15 cellular contexts compared by ENCODE assay signal in the genomic region with DNA sequence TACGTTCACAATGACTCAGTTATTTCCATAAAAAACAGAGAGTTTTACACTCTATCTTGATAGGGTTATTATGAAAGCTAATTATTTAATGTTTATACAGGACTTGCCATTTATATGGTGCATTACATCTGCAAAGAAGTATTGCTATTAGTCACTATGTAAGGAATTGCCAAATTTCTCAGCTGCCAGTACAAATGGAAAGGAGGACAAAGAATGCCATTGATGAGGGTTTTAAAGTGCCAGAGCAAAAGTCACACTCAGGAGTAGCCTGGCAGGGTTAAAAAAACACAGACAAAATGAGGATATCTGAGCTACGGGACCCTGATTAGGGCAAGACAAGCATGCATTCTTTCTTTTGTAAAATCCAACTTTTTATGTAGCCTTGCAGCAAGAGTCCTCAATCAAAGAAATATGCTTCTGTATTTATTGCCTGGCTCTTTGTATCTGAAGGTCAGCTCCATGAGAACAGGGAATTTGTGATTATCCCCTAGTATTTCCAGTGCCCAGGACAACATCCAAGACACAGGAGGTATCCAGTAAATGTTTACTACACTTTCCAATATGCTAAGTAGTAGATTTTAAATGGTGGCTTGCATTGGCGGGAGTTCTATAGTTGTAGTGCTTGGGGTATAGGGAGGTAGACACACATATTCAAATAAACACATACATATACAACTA.
DNase-seq lines count a peak whose midpoint lies in the region; ATAC-seq and TF ChIP-seq lines count a peak whose summit lies in the region.
"Had no signal": no experiment of that assay in that cellular context is flagged by ENCODE, and none has a peak within 500 bp of the region (broad histone marks: within the 10 kb centered on the region; RNA-seq: fewer than 3 reads in every experiment).

No MANE protein-coding gene starts in this region.

- ATAC-seq in HG02588 (IDR thresholded peaks at IDR 0.05; ENCODE audit: unreplicated experiment) = no peak

- H3K36me3 ChIP-seq in mesendoderm (ENCODE audit: control insufficient read depth, insufficient read depth, low read length) (no peaks in the 10 kb centered on the region), WERI-Rb-1 (peaks cover 4% of the 10 kb centered on the region; the same call in 1 of the 2 replicates)
- H3K36me3 ChIP-seq: heart right ventricle, transverse colon had no signal

- H3K18ac ChIP-seq in mesendoderm (ENCODE audit: low read length) = no peak overlapping the region

- H2AK5ac ChIP-seq in mesendoderm (ENCODE audit: low read length) = no peak overlapping the region

- no peaks in the 10 kb centered on the region for H3K79me1 ChIP-seq in mesendoderm (ENCODE audit: low read length)

- no peaks in the 10 kb centered on the region for H3K4me1 ChIP-seq in mesendoderm (ENCODE audit: control insufficient read depth, low read depth, low read length)
- H3K4me1 ChIP-seq: heart right ventricle, transverse colon had no signal

- H2BK120ac ChIP-seq in mesendoderm (ENCODE audit: low read depth, low read length) = no peak overlapping the region

- DNase-seq in AG09319 (ENCODE audit: extremely low read depth, low read depth) (peak; percentile 8), M059J (ENCODE audit: low read depth) (peak; percentile 47), dorsolateral prefrontal cortex (no peak), mesendoderm (peak; percentile 37), NCI-H345 (lab: John Stamatoyannopoulos, UW) (no peak), WERI-Rb-1 (no peak), KBM-7 (no peak)
- DNase-seq: activated B cell treated with CpG ODN at 0.5 μM for 24 hours; activated T-cell treated with anti-CD3 and anti-CD28 coated beads, Interleukin-2, amount 50 U/mL, for 24 hours; CD4-positive, alpha-beta T cell; H9; heart right ventricle; NCI-H2171 treated with DMSO at 0.1 percent for 48 hours; transverse colon had no signal

- intact Hi-C loops in dorsolateral prefrontal cortex (cut with DNase I) = loop anchor here in 1 of 2 donors (10.0 kb wide), 2 partner anchors 131 to 261 kb away; no protein-coding TSS in a partner anchor

- H3K27ac ChIP-seq in dorsolateral prefrontal cortex (peak overlapping the region in 58 of 59 donors; percentile 48 to 96 (median 86)), mesendoderm (ENCODE audit: low read depth, low read length) (no peak overlapping the region), WERI-Rb-1 (no peak overlapping the region)
- H3K27ac ChIP-seq: heart right ventricle, transverse colon had no signal

- no peak overlapping the region for H3K4ac ChIP-seq in mesendoderm (ENCODE audit: low read depth, low read length)

- H3K27me3 ChIP-seq in dorsolateral prefrontal cortex (no peaks in the 10 kb centered on the region), mesendoderm (ENCODE audit: insufficient read depth, low read length, poor library complexity) (no peaks in the 10 kb centered on the region), WERI-Rb-1 (ENCODE audit: insufficient read depth, low read depth, severe bottlenecking) (no peaks in the 10 kb centered on the region)
- H3K27me3 ChIP-seq: heart right ventricle, transverse colon had no signal

- H2BK15ac ChIP-seq in mesendoderm (replicated peaks; ENCODE audit: low read depth) = no peak overlapping the region

- no peak overlapping the region for H2BK5ac ChIP-seq in mesendoderm (ENCODE audit: low read length)

- H3K9ac ChIP-seq in mesendoderm (ENCODE audit: low read length) = no peak overlapping the region

- WGBS in mesendoderm (ENCODE audit: extremely low coverage, insufficient coverage, low lambda C conversion rate) = no CpG with 5 or more reads among the region's 3 CpGs

- H3K79me2 ChIP-seq in mesendoderm (ENCODE audit: control insufficient read depth, insufficient read depth, low read length) = no peaks in the 10 kb centered on the region

- TF ChIP-seq CTCF in AG09319 (IDR thresholded peaks at IDR 0.05; ENCODE audit: low read depth, low read length) (no peak), dorsolateral prefrontal cortex (IDR thresholded peaks at IDR 0.05 in 54 of 56, conservative IDR thresholded peaks at IDR 0.05 in 2 of 56; ENCODE audit: low read depth in 1 of 56, partially characterized antibody in 56 of 56) (peak in 1 of 56 donors; percentile 25), WERI-Rb-1 (IDR thresholded peaks at IDR 0.05; ENCODE audit: low read depth, low read length) (no peak)

- H3K4me3 ChIP-seq in dorsolateral prefrontal cortex = peak overlapping the region in 31 of 59 donors; percentile 0 to 46 (median 21)
- no peak overlapping the region for H3K4me3 ChIP-seq in mesendoderm (ENCODE audit: low read length)
- H3K4me3 ChIP-seq in WERI-Rb-1 (ENCODE audit: low read depth, low read length) = no peak overlapping the region
- H3K4me3 ChIP-seq: heart right ventricle, transverse colon had no signal

- no peak overlapping the region for H4K8ac ChIP-seq in mesendoderm (ENCODE audit: low read depth, low read length)

- in situ Hi-C loops in KBM-7 (cut with MboI; ENCODE audit: low pct_unique_long_range_greater_than_20kb, low sequenced_read_pairs) = no loop called here

- no peak overlapping the region for H3K4me2 ChIP-seq in mesendoderm (ENCODE audit: low read length)

- no peak overlapping the region for H3K56ac ChIP-seq in mesendoderm (ENCODE audit: low read length)

- H4K5ac ChIP-seq in mesendoderm (ENCODE audit: low read length) = no peak overlapping the region

- no peak overlapping the region for H3K23ac ChIP-seq in mesendoderm (ENCODE audit: low read length)

- H3K9me3 ChIP-seq in WERI-Rb-1 (ENCODE audit: severe bottlenecking) = no peaks in the 10 kb centered on the region
- H3K9me3 ChIP-seq: transverse colon had no signal

Comparison
In these comparisons a context has a peak if more than half of its experiments do, and no peak if none do; other contexts are left out.
1. DNase-seq: peak in AG09319 (single experiment), M059J (single experiment) and mesendoderm (single experiment); none in dorsolateral prefrontal cortex (0 of 10), NCI-H345 (single experiment), WERI-Rb-1 (single experiment) and KBM-7 (single experiment).
2. H3K27ac ChIP-seq: peak in dorsolateral prefrontal cortex (58 of 59); none in mesendoderm (single experiment) and WERI-Rb-1 (single experiment).
3. H3K4me3 ChIP-seq: peak in dorsolateral prefrontal cortex (31 of 59); none in mesendoderm (single experiment) and WERI-Rb-1 (single experiment).